In genomic region chr19:19488041-19488874, GRCh38 we compare ENCODE assay signal across 8 cellular contexts. TPM values are rescaled to one million over a fixed set of nuclear protein-coding genes. Genes with fewer than 3 reads are reported as not detected.
DNase-seq lines count a peak whose midpoint lies in the region; ATAC-seq and TF ChIP-seq lines count a peak whose summit lies in the region.
"Had no signal": no experiment of that assay in that cellular context is flagged by ENCODE, and none has a peak within 500 bp of the region (broad histone marks: within the 10 kb centered on the region; RNA-seq: fewer than 3 reads in every experiment).

No MANE protein-coding gene starts in this region.

- POLR2A ChIA-PET in SK-N-SH (lab: Yijun Ruan, JAX), result interaction anchor here (0.8 kb wide), 1 partner anchor 83 kb away, joined by 3 read pairs; the partner anchor contains the start of gene GATAD2A

- WGBS in SK-N-SH (ENCODE audit: low lambda C conversion rate), result 53% methylated on average over 17 of the region's 18 CpGs
- 41 to 51% (median 43%) methylated on average over 18 of the region's 18 CpGs for WGBS in stomach, 5 donors

- peaks cover 32 to 50% of the 10 kb centered on the region in 2 experiments for H3K4me1 ChIP-seq in SK-N-SH (ENCODE audit: control insufficient read depth in 1 of 2, insufficient read depth in 2 of 2, low read depth in 1 of 2, low read length in 1 of 2)
- peaks cover 39 to 58% (median 47%) of the 10 kb centered on the region in 4 donors for H3K4me1 ChIP-seq in stomach

- H2AFZ ChIP-seq in SK-N-SH (ENCODE audit: low read depth), result no peak overlapping the region

- TF ChIP-seq RAD21 in SK-N-SH (IDR thresholded peaks at IDR 0.05; ENCODE audit: low read length), result no peak; the same call in 1 of the 2 replicates

- TF ChIP-seq CTCF in SK-N-SH (IDR thresholded peaks at IDR 0.05), result no peak
- no peak for TF ChIP-seq CTCF in fibroblast of mammary gland (conservative IDR thresholded peaks at IDR 0.05; ENCODE audit: control insufficient read depth, insufficient read depth, low read depth, low read length)
- no peak for TF ChIP-seq CTCF in stomach (IDR thresholded peaks at IDR 0.05)

- TF ChIP-seq EP300 in SK-N-SH (IDR thresholded peaks at IDR 0.05; ENCODE audit: borderline replicate concordance in 1 of 2, low read depth in 1 of 2, low read length in 1 of 2) (no peak), stomach (IDR thresholded peaks at IDR 0.05) (no peak)

- H3F3A ChIP-seq in SK-N-SH (replicated peaks; ENCODE audit: insufficient read depth), result peaks cover 26% of the 10 kb centered on the region

- CTCF ChIA-PET in SK-N-SH (lab: Yijun Ruan, JAX), result interaction anchor here (0.7 to 9.7 kb wide), 9 partner anchors 15 to 167 kb away, joined by 3 to 172 read pairs (median 4); partner anchors contain the start of gene MAU2

- H3K9ac ChIP-seq in SK-N-SH, result peak overlapping the region; percentile 67

- H3K79me2 ChIP-seq in SK-N-SH (ENCODE audit: insufficient read depth), result peaks cover 50% of the 10 kb centered on the region

- no peak for TF ChIP-seq POLR2A in stomach (IDR thresholded peaks at IDR 0.05)

- H3K36me3 ChIP-seq in SK-N-SH (replicated peaks in 1 of 2; ENCODE audit: control insufficient read depth in 1 of 2, insufficient read depth in 2 of 2, low read length in 1 of 2) (peaks cover 0 to 7% of the 10 kb centered on the region in 2 experiments), stomach (peaks cover 0 to 39% (median 32%) of the 10 kb centered on the region in 4 donors)

- no peaks in the 10 kb centered on the region for H3K9me2 ChIP-seq in SK-N-SH

- H3K4me2 ChIP-seq in SK-N-SH, result peak overlapping the region; percentile 58

- intact Hi-C loops in stomach (cut with DNase I; ENCODE audit: low total_unique reads), result loop anchor here (5.0 to 10.0 kb wide), 2 partner anchors 73 to 121 kb away; no protein-coding TSS in a partner anchor

- 0 out of 4 replicates have a peak overlapping the region, but pooled peaks of 1 of the 2 experiments have one; percentile 5 for H3K4me3 ChIP-seq in SK-N-SH (ENCODE audit: low read depth in 2 of 2, low read length in 1 of 2)
- no peak overlapping the region for H3K4me3 ChIP-seq in fibroblast of mammary gland (ENCODE audit: control insufficient read depth, low read depth, low read length)
- H3K4me3 ChIP-seq in stomach, result no peak overlapping the region

- H3K27me3 ChIP-seq in SK-N-SH (ENCODE audit: insufficient read depth), result no peaks in the 10 kb centered on the region
- H3K27me3 ChIP-seq in stomach, result no peaks in the 10 kb centered on the region

- ATAC-seq in SK-N-SH treated with all-trans-retinoic acid at 6 μM for 48 hours, result no peak
- no peak for ATAC-seq in GM18861 (IDR thresholded peaks at IDR 0.05; ENCODE audit: unreplicated experiment)

- H3K9me3 ChIP-seq in SK-N-SH, result no peaks in the 10 kb centered on the region
- no peaks in the 10 kb centered on the region for H3K9me3 ChIP-seq in stomach

- no peaks in the 10 kb centered on the region for H4K20me1 ChIP-seq in SK-N-SH (ENCODE audit: insufficient read depth)

- peak overlapping the region; percentile 86 to 89 for H3K27ac ChIP-seq in SK-N-SH (ENCODE audit: low read depth in 2 of 2, low read length in 1 of 2)
- peak overlapping the region; percentile 16 to 83 (median 74) for H3K27ac ChIP-seq in stomach

- DNase-seq in SK-N-SH (peak; percentile 67), fibroblast of mammary gland (ENCODE audit: low read depth) (peak; percentile 13), stomach (peak; percentile 59)
- no peak for DNase-seq in stimulated activated naive CD4-positive, alpha-beta T cell (lab: John Stamatoyannopoulos, UW)
- DNase-seq: NCI-H2081 treated with DMSO at 0.1 percent for 48 hours had no signal

TF ChIP-seq in SK-N-SH, 30 proteins besides CTCF, POLR2A, EP300 and RAD21:
- TF ChIP-seq USF2 (IDR thresholded peaks at IDR 0.05; ENCODE audit: borderline replicate concordance, low read depth, low read length), result no peak
- peak; percentile 27; the same call in 1 of the 2 replicates for TF ChIP-seq GATA2 (CRISPR knock-in tag; IDR thresholded peaks at IDR 0.05)
- no peak for TF ChIP-seq RXRA (IDR thresholded peaks at IDR 0.05; ENCODE audit: borderline replicate concordance, low read depth)
- TF ChIP-seq ELF1 (IDR thresholded peaks at IDR 0.05), result no peak
- TF ChIP-seq FOXJ3 (CRISPR knock-in tag; IDR thresholded peaks at IDR 0.05), result no peak
- peak; percentile 42; the same call in 1 of the 2 replicates for TF ChIP-seq MXI1 (IDR thresholded peaks at IDR 0.05; ENCODE audit: low read depth, low read length)
- TF ChIP-seq MAX (IDR thresholded peaks at IDR 0.05; ENCODE audit: low read depth), result no peak
- TF ChIP-seq SMC3 (IDR thresholded peaks at IDR 0.05; ENCODE audit: low read depth, low read length), result 0 out of 2 replicates have a peak, but pooled peaks have one; percentile 1

TF ChIP-seq in SK-N-SH treated with all-trans-retinoic acid at 6 μM for 48 hours, 23 proteins besides CTCF, POLR2A, EP300 and RAD21:
- TF ChIP-seq ARNTL (CRISPR knock-in tag; IDR thresholded peaks at IDR 0.05; ENCODE audit: borderline replicate concordance, low read depth) (no peak), ZNF8 (CRISPR knock-in tag; IDR thresholded peaks at IDR 0.05) (no peak)

RNA-seq across cellular contexts. Expression of gene TSSK6, which starts 27.1 kb away (rescaled TPM):
- polyA plus RNA-seq in SK-N-SH (2012; rRNA removed), result 2.3 and 3.1 TPM in 2 replicates
- polyA plus RNA-seq in SK-N-SH (2012; cell fraction: cytosol; rRNA removed), result 0.98 and 1.6 TPM in 2 replicates
- polyA plus RNA-seq in SK-N-SH (2012; cell fraction: nucleus; rRNA removed), result 3.3 and 4.1 TPM in 2 replicates
- total RNA-seq in stomach, result 10 to 100 TPM in 1 of 5 donors, 1 to 10 TPM in 3, not detected in 1; 2.0 to 31.7 (median 5.6) TPM
- 1 to 10 TPM in 1 of 3 donors, under 1 TPM in 2; 0.93 to 2.0 (median 0.93) TPM for polyA plus RNA-seq in stomach

RNA-seq across cellular contexts. Expression of gene NDUFA13, which starts 27.8 kb away (rescaled TPM):
- polyA plus RNA-seq in SK-N-SH (2012; rRNA removed) (1,643 and 1,828 TPM in 2 replicates), stomach (100 to 1,000 TPM; 258 to 367 (median 300) TPM)
- polyA plus RNA-seq in SK-N-SH (2012; cell fraction: cytosol; rRNA removed), result 1,527 and 1,826 TPM in 2 replicates
- polyA plus RNA-seq in SK-N-SH (2012; cell fraction: nucleus; rRNA removed), result 640 and 822 TPM in 2 replicates
- 100 to 1,000 TPM in 1 of 5 donors, 10 to 100 TPM in 4; 24.5 to 204 (median 71.4) TPM for total RNA-seq in stomach

RNA-seq across cellular contexts. Expression of gene YJEFN3, which starts 40.5 kb away (rescaled TPM):
- polyA plus RNA-seq in SK-N-SH (2012; rRNA removed) (7.2 and 7.5 TPM in 2 replicates), stomach (10 to 100 TPM in 1 of 3 donors, 1 to 10 TPM in 2; 4.9 to 14.5 (median 5.2) TPM)
- polyA plus RNA-seq in SK-N-SH (2012; cell fraction: cytosol; rRNA removed), result 0.84 and 0.97 TPM in 2 replicates
- 66.2 and 111 TPM in 2 replicates for polyA plus RNA-seq in SK-N-SH (2012; cell fraction: nucleus; rRNA removed)
- total RNA-seq in stomach, result 100 to 1,000 TPM in 1 of 5 donors, 1 to 10 TPM in 1, under 1 TPM in 3; 0.43 to 117 (median 0.92) TPM

RNA-seq across cellular contexts. Expression of gene CILP2, which starts 49.8 kb away (rescaled TPM):
- 0.96 and 1.9 TPM in 2 replicates for polyA plus RNA-seq in SK-N-SH (2012; rRNA removed)
- 0.54 and 0.87 TPM in 2 replicates for polyA plus RNA-seq in SK-N-SH (2012; cell fraction: cytosol; rRNA removed)
- 3.1 and 3.9 TPM in 2 replicates for polyA plus RNA-seq in SK-N-SH (2012; cell fraction: nucleus; rRNA removed)
- 1 to 10 TPM in 1 of 5 donors, under 1 TPM in 2, not detected in 2; under 0.01 to 1.4 (median 0.73) TPM for total RNA-seq in stomach
- polyA plus RNA-seq in stomach, result under 1 TPM in 1 of 3 donors, not detected in 2; 0.05 TPM
- total RNA-seq: pulmonary artery endothelial cell had no signal

Comparison
In these comparisons a context has a peak if more than half of its experiments do, and no peak if none do; other contexts are left out.
1. DNase-seq: peak in SK-N-SH (single experiment), fibroblast of mammary gland (single experiment) and stomach (single experiment); none in stimulated activated naive CD4-positive, alpha-beta T cell (0 of 6).